Comparison of ENCODE assay signal across 10 cellular contexts in genomic region chr6:157228421-157229218, GRCh38.
A peak's percentile ranks its signal among the peaks of the same experiment; 100 is the strongest.
DNase-seq lines count a peak whose midpoint lies in the region; ATAC-seq and TF ChIP-seq lines count a peak whose summit lies in the region.
"Had no signal": no experiment of that assay in that cellular context is flagged by ENCODE, and none has a peak within 500 bp of the region (broad histone marks: within the 10 kb centered on the region; RNA-seq: fewer than 3 reads in every experiment).

No MANE protein-coding gene starts in this region.

- no peaks in the 10 kb centered on the region for H3K36me3 Mint-ChIP-seq in GM23338 (ENCODE audit: low read depth)
- H3K36me3 Mint-ChIP-seq: activated naive CD8-positive, alpha-beta T cell; WTC11 had no signal

- H3K79me2 ChIP-seq in GM23338 (replicated peaks; ENCODE audit: insufficient read depth) = no peaks in the 10 kb centered on the region

- peaks cover 32% of the 10 kb centered on the region for H3K4me1 Mint-ChIP-seq in GM23338

- no peak overlapping the region for H3K27ac ChIP-seq in GM23338 (ENCODE audit: low read depth)

- H3K27me3 Mint-ChIP-seq in GM23338 (ENCODE audit: insufficient read depth, low read depth, poor library complexity) = peaks cover 27% of the 10 kb centered on the region

- TF ChIP-seq CTCF in BE2C (IDR thresholded peaks at IDR 0.05; ENCODE audit: low read depth, low read length) (no peak), GM23338 (conservative IDR thresholded peaks at IDR 0.05; ENCODE audit: low read depth in 2 of 2) (no peak)

- H3K4me1 ChIP-seq in BE2C (peaks cover 14% of the 10 kb centered on the region), GM23338 (ENCODE audit: insufficient read depth) (0 out of 2 replicates have a peak, but pooled peaks cover 3% of the 10 kb centered on the region)

- H3K4me3 ChIP-seq in BE2C (ENCODE audit: low read depth, low read length) (no peak overlapping the region), GM23338 (no peak overlapping the region)

- H3K27me3 ChIP-seq in BE2C (no peaks in the 10 kb centered on the region), GM23338 (ENCODE audit: insufficient read depth) (no peaks in the 10 kb centered on the region)

- H3K9me3 Mint-ChIP-seq in GM23338 = no peaks in the 10 kb centered on the region
- H3K9me3 Mint-ChIP-seq: WTC11 had no signal

- H3K4me3 Mint-ChIP-seq in GM23338 = no peak overlapping the region
- H3K4me3 Mint-ChIP-seq: activated naive CD8-positive, alpha-beta T cell; WTC11 had no signal

- no peak overlapping the region for H2AFZ ChIP-seq in GM23338

- H3K9me2 ChIP-seq in GM23338 (ENCODE audit: insufficient read depth) = no peaks in the 10 kb centered on the region

- DNase-seq in BE2C (peak; percentile 76), GM23338 (ENCODE audit: low spot score) (peak; percentile 57), NCI-H2196 treated with DMSO at 0.1 percent for 48 hours (lab: John Stamatoyannopoulos, UW; ENCODE audit: unreplicated experiment) (peak; percentile 12), ecto neural progenitor cell (ENCODE audit: low spot score) (peak; percentile 42), SKM-1 (lab: John Stamatoyannopoulos, UW; ENCODE audit: unreplicated experiment) (no peak)

- ATAC-seq in GM23338 (no peak), HG02981 (IDR thresholded peaks at IDR 0.05; ENCODE audit: unreplicated experiment) (no peak), HG03097 (IDR thresholded peaks at IDR 0.05; ENCODE audit: low FRiP score, unreplicated experiment) (no peak), HG03108 (IDR thresholded peaks at IDR 0.05; ENCODE audit: unreplicated experiment) (no peak)

- no peak overlapping the region for H3K4me2 ChIP-seq in GM23338

- H3K36me3 ChIP-seq in BE2C (no peaks in the 10 kb centered on the region), GM23338 (ENCODE audit: insufficient read depth) (no peaks in the 10 kb centered on the region)

- H3K27ac Mint-ChIP-seq in GM23338 = no peak overlapping the region
- H3K27ac Mint-ChIP-seq: activated naive CD8-positive, alpha-beta T cell; WTC11 had no signal

- peaks cover 18% of the 10 kb centered on the region; the same call in 1 of the 2 replicates for H3F3A ChIP-seq in GM23338 (replicated peaks; ENCODE audit: low read depth)

- H3K9me3 ChIP-seq in BE2C = no peaks in the 10 kb centered on the region

- no peaks in the 10 kb centered on the region for H4K20me1 ChIP-seq in GM23338 (replicated peaks; ENCODE audit: insufficient read depth)

TF ChIP-seq in GM23338, 12 proteins besides CTCF, POLR2A, EP300 and RAD21 (continues in another document):
- no peak for TF ChIP-seq CREB1 (CRISPR knock-in tag; IDR thresholded peaks at IDR 0.05; ENCODE audit: low read depth)
- TF ChIP-seq EZH2 (IDR thresholded peaks at IDR 0.05; ENCODE audit: low read depth, unreplicated experiment) = no peak
- TF ChIP-seq, protein P1, sequence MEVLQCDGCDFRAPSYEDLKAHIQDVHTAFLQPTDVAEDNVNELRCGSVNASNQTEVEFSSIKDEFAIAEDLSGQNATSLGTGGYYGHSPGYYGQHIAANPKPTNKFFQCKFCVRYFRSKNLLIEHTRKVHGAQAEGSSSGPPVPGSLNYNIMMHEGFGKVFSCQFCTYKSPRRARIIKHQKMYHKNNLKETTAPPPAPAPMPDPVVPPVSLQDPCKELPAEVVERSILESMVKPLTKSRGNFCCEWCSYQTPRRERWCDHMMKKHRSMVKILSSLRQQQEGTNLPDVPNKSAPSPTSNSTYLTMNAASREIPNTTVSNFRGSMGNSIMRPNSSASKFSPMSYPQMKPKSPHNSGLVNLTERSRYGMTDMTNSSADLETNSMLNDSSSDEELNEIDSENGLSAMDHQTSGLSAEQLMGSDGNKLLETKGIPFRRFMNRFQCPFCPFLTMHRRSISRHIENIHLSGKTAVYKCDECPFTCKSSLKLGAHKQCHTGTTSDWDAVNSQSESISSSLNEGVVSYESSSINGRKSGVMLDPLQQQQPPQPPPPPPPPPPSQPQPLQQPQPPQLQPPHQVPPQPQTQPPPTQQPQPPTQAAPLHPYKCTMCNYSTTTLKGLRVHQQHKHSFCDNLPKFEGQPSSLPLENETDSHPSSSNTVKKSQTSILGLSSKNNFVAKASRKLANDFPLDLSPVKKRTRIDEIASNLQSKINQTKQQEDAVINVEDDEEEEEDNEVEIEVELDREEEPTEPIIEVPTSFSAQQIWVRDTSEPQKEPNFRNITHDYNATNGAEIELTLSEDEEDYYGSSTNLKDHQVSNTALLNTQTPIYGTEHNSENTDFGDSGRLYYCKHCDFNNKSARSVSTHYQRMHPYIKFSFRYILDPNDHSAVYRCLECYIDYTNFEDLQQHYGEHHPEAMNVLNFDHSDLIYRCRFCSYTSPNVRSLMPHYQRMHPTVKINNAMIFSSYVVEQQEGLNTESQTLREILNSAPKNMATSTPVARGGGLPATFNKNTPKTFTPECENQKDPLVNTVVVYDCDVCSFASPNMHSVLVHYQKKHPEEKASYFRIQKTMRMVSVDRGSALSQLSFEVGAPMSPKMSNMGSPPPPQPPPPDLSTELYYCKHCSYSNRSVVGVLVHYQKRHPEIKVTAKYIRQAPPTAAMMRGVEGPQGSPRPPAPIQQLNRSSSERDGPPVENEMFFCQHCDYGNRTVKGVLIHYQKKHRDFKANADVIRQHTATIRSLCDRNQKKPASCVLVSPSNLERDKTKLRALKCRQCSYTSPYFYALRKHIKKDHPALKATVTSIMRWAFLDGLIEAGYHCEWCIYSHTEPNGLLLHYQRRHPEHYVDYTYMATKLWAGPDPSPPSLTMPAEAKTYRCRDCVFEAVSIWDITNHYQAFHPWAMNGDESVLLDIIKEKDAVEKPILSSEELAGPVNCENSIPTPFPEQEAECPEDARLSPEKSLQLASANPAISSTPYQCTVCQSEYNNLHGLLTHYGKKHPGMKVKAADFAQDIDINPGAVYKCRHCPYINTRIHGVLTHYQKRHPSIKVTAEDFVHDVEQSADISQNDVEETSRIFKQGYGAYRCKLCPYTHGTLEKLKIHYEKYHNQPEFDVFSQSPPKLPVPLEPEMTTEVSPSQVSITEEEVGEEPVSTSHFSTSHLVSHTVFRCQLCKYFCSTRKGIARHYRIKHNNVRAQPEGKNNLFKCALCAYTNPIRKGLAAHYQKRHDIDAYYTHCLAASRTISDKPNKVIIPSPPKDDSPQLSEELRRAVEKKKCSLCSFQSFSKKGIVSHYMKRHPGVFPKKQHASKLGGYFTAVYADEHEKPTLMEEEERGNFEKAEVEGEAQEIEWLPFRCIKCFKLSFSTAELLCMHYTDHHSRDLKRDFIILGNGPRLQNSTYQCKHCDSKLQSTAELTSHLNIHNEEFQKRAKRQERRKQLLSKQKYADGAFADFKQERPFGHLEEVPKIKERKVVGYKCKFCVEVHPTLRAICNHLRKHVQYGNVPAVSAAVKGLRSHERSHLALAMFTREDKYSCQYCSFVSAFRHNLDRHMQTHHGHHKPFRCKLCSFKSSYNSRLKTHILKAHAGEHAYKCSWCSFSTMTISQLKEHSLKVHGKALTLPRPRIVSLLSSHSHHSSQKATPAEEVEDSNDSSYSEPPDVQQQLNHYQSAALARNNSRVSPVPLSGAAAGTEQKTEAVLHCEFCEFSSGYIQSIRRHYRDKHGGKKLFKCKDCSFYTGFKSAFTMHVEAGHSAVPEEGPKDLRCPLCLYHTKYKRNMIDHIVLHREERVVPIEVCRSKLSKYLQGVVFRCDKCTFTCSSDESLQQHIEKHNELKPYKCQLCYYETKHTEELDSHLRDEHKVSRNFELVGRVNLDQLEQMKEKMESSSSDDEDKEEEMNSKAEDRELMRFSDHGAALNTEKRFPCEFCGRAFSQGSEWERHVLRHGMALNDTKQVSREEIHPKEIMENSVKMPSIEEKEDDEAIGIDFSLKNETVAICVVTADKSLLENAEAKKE (CRISPR knock-in tag; IDR thresholded peaks at IDR 0.05) = no peak
- TF ChIP-seq NANOG (IDR thresholded peaks at IDR 0.05; ENCODE audit: borderline replicate concordance) = no peak
- no peak for TF ChIP-seq POLR2AphosphoS5 (IDR thresholded peaks at IDR 0.05; ENCODE audit: low read depth)
- TF ChIP-seq EZH2phosphoT487 (IDR thresholded peaks at IDR 0.05; ENCODE audit: unreplicated experiment) = no peak
- TF ChIP-seq, protein P2, sequence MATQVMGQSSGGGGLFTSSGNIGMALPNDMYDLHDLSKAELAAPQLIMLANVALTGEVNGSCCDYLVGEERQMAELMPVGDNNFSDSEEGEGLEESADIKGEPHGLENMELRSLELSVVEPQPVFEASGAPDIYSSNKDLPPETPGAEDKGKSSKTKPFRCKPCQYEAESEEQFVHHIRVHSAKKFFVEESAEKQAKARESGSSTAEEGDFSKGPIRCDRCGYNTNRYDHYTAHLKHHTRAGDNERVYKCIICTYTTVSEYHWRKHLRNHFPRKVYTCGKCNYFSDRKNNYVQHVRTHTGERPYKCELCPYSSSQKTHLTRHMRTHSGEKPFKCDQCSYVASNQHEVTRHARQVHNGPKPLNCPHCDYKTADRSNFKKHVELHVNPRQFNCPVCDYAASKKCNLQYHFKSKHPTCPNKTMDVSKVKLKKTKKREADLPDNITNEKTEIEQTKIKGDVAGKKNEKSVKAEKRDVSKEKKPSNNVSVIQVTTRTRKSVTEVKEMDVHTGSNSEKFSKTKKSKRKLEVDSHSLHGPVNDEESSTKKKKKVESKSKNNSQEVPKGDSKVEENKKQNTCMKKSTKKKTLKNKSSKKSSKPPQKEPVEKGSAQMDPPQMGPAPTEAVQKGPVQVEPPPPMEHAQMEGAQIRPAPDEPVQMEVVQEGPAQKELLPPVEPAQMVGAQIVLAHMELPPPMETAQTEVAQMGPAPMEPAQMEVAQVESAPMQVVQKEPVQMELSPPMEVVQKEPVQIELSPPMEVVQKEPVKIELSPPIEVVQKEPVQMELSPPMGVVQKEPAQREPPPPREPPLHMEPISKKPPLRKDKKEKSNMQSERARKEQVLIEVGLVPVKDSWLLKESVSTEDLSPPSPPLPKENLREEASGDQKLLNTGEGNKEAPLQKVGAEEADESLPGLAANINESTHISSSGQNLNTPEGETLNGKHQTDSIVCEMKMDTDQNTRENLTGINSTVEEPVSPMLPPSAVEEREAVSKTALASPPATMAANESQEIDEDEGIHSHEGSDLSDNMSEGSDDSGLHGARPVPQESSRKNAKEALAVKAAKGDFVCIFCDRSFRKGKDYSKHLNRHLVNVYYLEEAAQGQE (IDR thresholded peaks at IDR 0.05; ENCODE audit: unreplicated experiment) = no peak
- TF ChIP-seq ZNF331 (CRISPR knock-in tag; IDR thresholded peaks at IDR 0.05; ENCODE audit: low read depth) = no peak
- no peak for TF ChIP-seq STAT1 (IDR thresholded peaks at IDR 0.05; ENCODE audit: unreplicated experiment)
- TF ChIP-seq, protein P3, sequence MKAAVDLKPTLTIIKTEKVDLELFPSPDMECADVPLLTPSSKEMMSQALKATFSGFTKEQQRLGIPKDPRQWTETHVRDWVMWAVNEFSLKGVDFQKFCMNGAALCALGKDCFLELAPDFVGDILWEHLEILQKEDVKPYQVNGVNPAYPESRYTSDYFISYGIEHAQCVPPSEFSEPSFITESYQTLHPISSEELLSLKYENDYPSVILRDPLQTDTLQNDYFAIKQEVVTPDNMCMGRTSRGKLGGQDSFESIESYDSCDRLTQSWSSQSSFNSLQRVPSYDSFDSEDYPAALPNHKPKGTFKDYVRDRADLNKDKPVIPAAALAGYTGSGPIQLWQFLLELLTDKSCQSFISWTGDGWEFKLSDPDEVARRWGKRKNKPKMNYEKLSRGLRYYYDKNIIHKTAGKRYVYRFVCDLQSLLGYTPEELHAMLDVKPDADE (IDR thresholded peaks at IDR 0.05) = no peak
- no peak for TF ChIP-seq ZNF114 (CRISPR knock-in tag; IDR thresholded peaks at IDR 0.05)
